Comparison of ENCODE assay signal across 21 cellular contexts in the genomic region with DNA sequence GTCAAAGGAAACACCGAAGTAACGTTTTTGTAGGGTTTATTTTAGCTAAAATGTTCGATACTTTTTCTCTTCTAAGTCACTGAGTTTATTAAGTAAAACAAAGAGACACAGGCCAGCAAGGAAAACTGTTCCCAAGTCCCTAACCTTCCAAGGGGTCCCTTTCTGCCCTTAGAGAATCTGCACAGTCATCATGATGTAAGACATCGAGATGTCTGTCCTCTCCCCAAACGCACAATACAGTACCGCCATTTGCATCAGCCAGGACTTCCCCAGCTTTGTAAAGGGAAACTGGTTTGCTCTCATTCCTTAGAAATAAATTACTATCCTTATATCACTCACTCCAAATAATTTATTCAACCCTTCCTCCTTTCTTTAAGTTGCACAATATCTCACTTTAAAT.
"Had no signal": no experiment of that assay in that cellular context is flagged by ENCODE, and none has a peak within 500 bp of the region (broad histone marks: within the 10 kb centered on the region; RNA-seq: fewer than 3 reads in every experiment).

No MANE protein-coding gene starts in this region.

- H3K4me3 Mint-ChIP-seq: dendritic cell treated with granulocyte-macrophage colony-stimulating factor and Interleukin-4, amounts not matched to agents 40 ng/mL and 50 ng/mL, for 4 days; effector memory CD8-positive, alpha-beta T cell; natural killer cell; neural crest cell had no signal

- H3K9me3 ChIP-seq: esophagus muscularis mucosa, gastrocnemius medialis, heart right ventricle, mucosa of descending colon, ovary, right atrium auricular region had no signal

- H3K4me1 ChIP-seq: esophagus muscularis mucosa, gastrocnemius medialis, heart right ventricle had no signal

- H3K9me3 Mint-ChIP-seq: dendritic cell treated with granulocyte-macrophage colony-stimulating factor and Interleukin-4, amounts not matched to agents 40 ng/mL and 50 ng/mL, for 4 days; neural crest cell had no signal

- H3K27me3 Mint-ChIP-seq: dendritic cell treated with granulocyte-macrophage colony-stimulating factor and Interleukin-4, amounts not matched to agents 40 ng/mL and 50 ng/mL, for 4 days; effector memory CD8-positive, alpha-beta T cell had no signal

- ATAC-seq: effector memory CD8-positive, alpha-beta T cell; gastrocnemius medialis; heart right ventricle; left lobe of liver; mucosa of descending colon; natural killer cell had no signal

- H3K36me3 ChIP-seq: esophagus muscularis mucosa, gastrocnemius medialis, heart right ventricle, ovary, right atrium auricular region had no signal

- FAIRE-seq: islet of Langerhans, small intestine, urothelium cell line had no signal

- H3K27ac ChIP-seq: epithelial cell of prostate, esophagus muscularis mucosa, gastrocnemius medialis, heart right ventricle, ovary, right atrium auricular region had no signal

- H3K27me3 ChIP-seq: gastrocnemius medialis, heart right ventricle, ovary, right atrium auricular region had no signal

- H3K36me3 Mint-ChIP-seq: natural killer cell had no signal

- H3K27ac Mint-ChIP-seq: dendritic cell treated with granulocyte-macrophage colony-stimulating factor and Interleukin-4, amounts not matched to agents 40 ng/mL and 50 ng/mL, for 4 days; effector memory CD8-positive, alpha-beta T cell; natural killer cell had no signal

- DNase-seq: effector memory CD8-positive, alpha-beta T cell; gastrocnemius medialis; heart right ventricle; hypothalamus; mammary epithelial cell; mucosa of descending colon; natural killer cell; nucleus accumbens; ovary; small intestine; stimulated activated CD4-positive, alpha-beta T cell treated with anti-CD3 and anti-CD28 coated beads, Interleukin-12 subunit alpha, Interleukin-12 subunit beta, amount 100 ng/mL, for 4 hours; stimulated activated naive CD4-positive, alpha-beta T cell; trophoblast cell had no signal

- H3K4me1 Mint-ChIP-seq: natural killer cell, neural crest cell had no signal

- H3K4me3 ChIP-seq: esophagus muscularis mucosa, gastrocnemius medialis, heart right ventricle, mucosa of descending colon, ovary, right atrium auricular region had no signal
